21 cellular contexts compared by ENCODE assay signal in genomic region chr3:120048355-120048754, GRCh38. TPM values are rescaled to one million over a fixed set of nuclear protein-coding genes. Genes with fewer than 3 reads are reported as not detected.
A peak's percentile ranks its signal among the peaks of the same experiment; 100 is the strongest.
DNase-seq lines count a peak whose midpoint lies in the region; ATAC-seq and TF ChIP-seq lines count a peak whose summit lies in the region.
"Had no signal": no experiment of that assay in that cellular context is flagged by ENCODE, and none has a peak within 500 bp of the region (broad histone marks: within the 10 kb centered on the region; RNA-seq: fewer than 3 reads in every experiment).

No MANE protein-coding gene starts in this region.

- peaks cover 58% of the 10 kb centered on the region for H3K4me1 Mint-ChIP-seq in stimulated activated memory B cell treated with anti-CD40 and anti-IgM and Interleukin-4, amounts not matched to agents 10 μg/mL and 1 μg/mL and 100 μg/mL, for 72 hours

- H4K8ac ChIP-seq in trophoblast cell (ENCODE audit: low read depth, low read length): no peak overlapping the region

- no peak overlapping the region for H3K4me2 ChIP-seq in trophoblast cell (ENCODE audit: low read length)

- H3K9me3 ChIP-seq in trophoblast cell (ENCODE audit: insufficient read depth, low read depth, low read length): no peaks in the 10 kb centered on the region
- H3K9me3 ChIP-seq: HAP-1 had no signal

- CTCF ChIA-PET in HEK293T (lab: Yijun Ruan, JAX): no interaction called here

- H3K27me3 Mint-ChIP-seq in stimulated activated memory B cell treated with anti-CD40 and anti-IgM and Interleukin-4, amounts not matched to agents 10 μg/mL and 1 μg/mL and 100 μg/mL, for 72 hours: no peaks in the 10 kb centered on the region
- H3K27me3 Mint-ChIP-seq: IgD-negative memory B cell had no signal

- H3K79me2 ChIP-seq in trophoblast cell (ENCODE audit: control insufficient read depth, insufficient read depth, low read length, poor library complexity): peaks cover 7% of the 10 kb centered on the region

- no peak overlapping the region for H3K4me3 ChIP-seq in cardiac fibroblast (replicated peaks in 1 of 2; ENCODE audit: low read depth in 2 of 2, low read length in 2 of 2)
- H3K4me3 ChIP-seq in trophoblast cell (ENCODE audit: low read depth, low read length): no peak overlapping the region
- H3K4me3 ChIP-seq: HAP-1, MG63 had no signal

- H3K18ac ChIP-seq in trophoblast cell (ENCODE audit: low read length): no peak overlapping the region

- POLR2A ChIA-PET in HEK293T (lab: Yijun Ruan, JAX): no interaction called here

- H2BK120ac ChIP-seq in trophoblast cell (ENCODE audit: insufficient read depth, low read length, poor library complexity): no peak overlapping the region

- H3K36me3 ChIP-seq in trophoblast cell (ENCODE audit: control insufficient read depth in 1 of 2, insufficient read depth in 2 of 2, low read length in 2 of 2): peaks cover 2% of the 10 kb centered on the region in 2 experiments
- H3K36me3 ChIP-seq: HAP-1 had no signal

- H3K4me1 ChIP-seq in trophoblast cell (ENCODE audit: control insufficient read depth in 1 of 2, insufficient read depth in 2 of 2, low read length in 2 of 2): peaks cover 1 to 2% of the 10 kb centered on the region in 2 experiments

- H4K91ac ChIP-seq in trophoblast cell (ENCODE audit: low read depth, low read length): no peak overlapping the region

- H4K12ac ChIP-seq in trophoblast cell (ENCODE audit: low read depth, low read length): no peak overlapping the region

- H2BK5ac ChIP-seq in trophoblast cell (ENCODE audit: low read depth, low read length, poor library complexity): no peak overlapping the region

- no peak overlapping the region for H3K14ac ChIP-seq in trophoblast cell (ENCODE audit: low read length)

- H3K27ac ChIP-seq in trophoblast cell (ENCODE audit: low read depth, low read length): peak overlapping the region; percentile 11

- no peak overlapping the region for H2BK12ac ChIP-seq in trophoblast cell (ENCODE audit: low read length)

- no peak overlapping the region for H3K4ac ChIP-seq in trophoblast cell (ENCODE audit: low read depth, low read length)

- H3K4me3 Mint-ChIP-seq in stimulated activated memory B cell treated with anti-CD40 and anti-IgM and Interleukin-4, amounts not matched to agents 10 μg/mL and 1 μg/mL and 100 μg/mL, for 72 hours: no peak overlapping the region

- no peak overlapping the region for H3K23ac ChIP-seq in trophoblast cell (ENCODE audit: low read length)

- peak; percentile 36 for DNase-seq in EH (ENCODE audit: low read depth)
- no peak for DNase-seq in HEK293T (ENCODE audit: extremely low spot score)
- DNase-seq in cardiac fibroblast (ENCODE audit: low read depth in 2 of 2): peak; percentile 5 to 16
- no peak for DNase-seq in trophoblast cell
- DNase-seq in activated gamma-delta T cell (lab: John Stamatoyannopoulos, UW): no peak
- no peak for DNase-seq in GF-D8 (lab: John Stamatoyannopoulos, UW)
- DNase-seq: C1 segment of cervical spinal cord, DMS79 treated with DMSO at 0.1 percent for 48 hours, Karpas-422, MG63, NCI-H1092, NCI-H1436 treated with DMSO at 0.1 percent for 48 hours, NCI-H2029, NCI-H345, NCI-H524 treated with DMSO at 0.1 percent for 48 hours, PC-3, RPMI8226, SHP77 treated with DMSO at 0.1 percent for 48 hours had no signal

- H2AK5ac ChIP-seq in trophoblast cell (ENCODE audit: low read length): no peak overlapping the region

- no peak overlapping the region for H3K27ac Mint-ChIP-seq in stimulated activated memory B cell treated with anti-CD40 and anti-IgM and Interleukin-4, amounts not matched to agents 10 μg/mL and 1 μg/mL and 100 μg/mL, for 72 hours

- H2AFZ ChIP-seq in trophoblast cell (ENCODE audit: insufficient read depth, low read length, poor library complexity): no peak overlapping the region

- TF ChIP-seq CTCF in cardiac fibroblast (IDR thresholded peaks at IDR 0.05; ENCODE audit: low read depth, low read length): no peak

- ATAC-seq in stimulated activated memory B cell treated with anti-CD40 and anti-IgM and Interleukin-4, amounts not matched to agents 10 μg/mL and 1 μg/mL and 100 μg/mL, for 72 hours: no peak
- ATAC-seq: PC-3 had no signal

- no peaks in the 10 kb centered on the region for H3K27me3 ChIP-seq in trophoblast cell (ENCODE audit: insufficient read depth, low read length)
- H3K27me3 ChIP-seq: MG63 had no signal

- H3K9ac ChIP-seq in trophoblast cell (ENCODE audit: low read length): no peak overlapping the region

- H3K9me3 Mint-ChIP-seq in stimulated activated memory B cell treated with anti-CD40 and anti-IgM and Interleukin-4, amounts not matched to agents 10 μg/mL and 1 μg/mL and 100 μg/mL, for 72 hours: peaks cover 16% of the 10 kb centered on the region

- peaks cover 44% of the 10 kb centered on the region for H3K36me3 Mint-ChIP-seq in stimulated activated memory B cell treated with anti-CD40 and anti-IgM and Interleukin-4, amounts not matched to agents 10 μg/mL and 1 μg/mL and 100 μg/mL, for 72 hours

- H3K79me1 ChIP-seq in trophoblast cell (ENCODE audit: low read length): no peaks in the 10 kb centered on the region

TF ChIP-seq in HEK293T, 16 proteins besides CTCF, POLR2A, EP300 and RAD21:
- TF ChIP-seq FOXA1 (IDR thresholded peaks at IDR 0.05): no peak
- 0 out of 2 replicates have a peak, but pooled peaks have one; percentile 35 for TF ChIP-seq PKNOX1 (IDR thresholded peaks at IDR 0.05)

RNA-seq across cellular contexts. Expression of gene GSK3B, which starts 45.9 kb away (rescaled TPM):
- polyA plus RNA-seq in trophoblast cell (2013): 241 and 242 TPM in 2 replicates

Comparison
In these comparisons a context has a peak if more than half of its experiments do, and no peak if none do; other contexts are left out.
1. DNase-seq: peak in EH (single experiment) and cardiac fibroblast (2 of 2); none in HEK293T (single experiment), trophoblast cell (0 of 2), activated gamma-delta T cell (single experiment) and GF-D8 (single experiment).